ENCODE assay signal across 17 cellular contexts in genomic region chr11:60165538-60165937, GRCh38. TPM values are rescaled to one million over a fixed set of nuclear protein-coding genes. Genes with fewer than 3 reads are reported as not detected.
DNase-seq lines count a peak whose midpoint lies in the region; ATAC-seq and TF ChIP-seq lines count a peak whose summit lies in the region.
"Had no signal": no experiment of that assay in that cellular context is flagged by ENCODE, and none has a peak within 500 bp of the region (broad histone marks: within the 10 kb centered on the region; RNA-seq: fewer than 3 reads in every experiment).

No MANE protein-coding gene starts in this region.

- H3K4me1 ChIP-seq in breast epithelium (no peaks in the 10 kb centered on the region), foreskin keratinocyte (no peaks in the 10 kb centered on the region)

- intact Hi-C loops in MCF 10A (cut with micrococcal nuclease) = loop anchor here (10.0 kb wide), 1 partner anchor 411 kb away; the partner anchor contains the start of gene STX3
- intact Hi-C loops in breast epithelium (cut with DNase I; ENCODE audit: low total_unique reads) = no loop called here
- intact Hi-C loops in Right ventricle myocardium inferior (cut with DNase I) = no loop called here

- H3K4me1 Mint-ChIP-seq in MCF 10A (ENCODE audit: insufficient read depth, unreplicated experiment) = peaks cover 21% of the 10 kb centered on the region

- H3K4me3 ChIP-seq in breast epithelium (no peak overlapping the region), NB4 (ENCODE audit: low read depth, low read length) (no peak overlapping the region)
- H3K4me3 ChIP-seq: GM23248 had no signal

- H3K36me3 ChIP-seq in breast epithelium = no peaks in the 10 kb centered on the region

- H3K36me3 Mint-ChIP-seq in MCF 10A (ENCODE audit: insufficient read depth, unreplicated experiment) = peaks cover 5% of the 10 kb centered on the region

- ATAC-seq in Right ventricle myocardium inferior = no peak
- no peak for ATAC-seq in foreskin keratinocyte

- no TSS peak for BruUV-seq in MCF 10A (replicated peaks; lab: Mats Ljungman, UMichigan)

- TF ChIP-seq POLR2A in breast epithelium (IDR thresholded peaks at IDR 0.05) (no peak), NB4 (IDR thresholded peaks at IDR 0.05; ENCODE audit: extremely low read depth, insufficient read length) (no peak)

- H3K27ac ChIP-seq in breast epithelium = no peak overlapping the region
- H3K27ac ChIP-seq in foreskin keratinocyte = no peak overlapping the region
- H3K27ac ChIP-seq: GM23248 had no signal

- DNase-seq in MCF 10A (ENCODE audit: unreplicated experiment) = peak; percentile 23
- no peak for DNase-seq in breast epithelium (ENCODE audit: low spot score in 2 of 2)
- peak; percentile 23 for DNase-seq in NB4 (ENCODE audit: low read depth)
- peak; percentile 70 for DNase-seq in dermis blood vessel endothelial cell
- DNase-seq in Right ventricle myocardium inferior (ENCODE audit: missing footprints) = no peak
- no peak for DNase-seq in NCI-H1092 (lab: John Stamatoyannopoulos, UW)
- DNase-seq in foreskin keratinocyte = no peak
- DNase-seq: ACHN, AML-193, COR-L47, GM23248, NCI-H1105 treated with DMSO at 0.1 percent for 48 hours, NCI-H1694 treated with DMSO at 0.1 percent for 48 hours, NCI-H2107, NCI-H2227 treated with DMSO at 0.1 percent for 48 hours, NCI-H524 treated with DMSO at 0.1 percent for 48 hours, SIG-M5 had no signal

- POLR2A ChIA-PET in MCF 10A (lab: Yijun Ruan, JAX) = interaction anchor here (0.9 kb wide), 1 partner anchor 550 kb away, joined by 3 read pairs; no protein-coding TSS in a partner anchor

- H3K4me3 Mint-ChIP-seq in MCF 10A (ENCODE audit: unreplicated experiment) = no peak overlapping the region

- no peaks in the 10 kb centered on the region for H3K9me3 Mint-ChIP-seq in MCF 10A (ENCODE audit: unreplicated experiment)

- H3K27ac Mint-ChIP-seq in MCF 10A (ENCODE audit: low read depth, unreplicated experiment) = no peak overlapping the region

- TF ChIP-seq CTCF in MCF 10A (IDR thresholded peaks at IDR 0.05; ENCODE audit: unreplicated experiment) (no peak), breast epithelium (IDR thresholded peaks at IDR 0.05) (no peak), NB4 (IDR thresholded peaks at IDR 0.05; ENCODE audit: low read depth, low read length) (no peak), foreskin keratinocyte (conservative IDR thresholded peaks at IDR 0.05) (no peak)

- H3K27me3 ChIP-seq in breast epithelium (no peaks in the 10 kb centered on the region), foreskin keratinocyte (no peaks in the 10 kb centered on the region)

- H3K9me3 ChIP-seq in breast epithelium = peaks cover 0 to 22% of the 10 kb centered on the region in 2 donors

- no peaks in the 10 kb centered on the region for H3K27me3 Mint-ChIP-seq in MCF 10A (ENCODE audit: insufficient read depth, unreplicated experiment)

- CTCF ChIA-PET in MCF 10A (lab: Yijun Ruan, JAX) = interaction anchor here (0.7 to 1.2 kb wide), 2 partner anchors 28 to 100 kb away, joined by 3 to 5 read pairs; no protein-coding TSS in a partner anchor

RNA-seq across cellular contexts. Expression of gene MS4A6A, which starts 17.3 kb away (rescaled TPM):
- total RNA-seq in MCF 10A (2022) (not detected in 2 replicates), breast epithelium (100 to 1,000 TPM in 1 of 3 donors, 10 to 100 TPM in 2; 35.1 to 341 (median 68.9) TPM), dermis blood vessel endothelial cell (1.3 and 6.0 TPM in 2 replicates), Right ventricle myocardium inferior (64.0 TPM), foreskin keratinocyte (not detected in 2 replicates)
- not detected in 2 replicates for polyA plus RNA-seq in foreskin keratinocyte
- total RNA-seq: GM23248 had no signal
- polyA plus RNA-seq: GM23248 had no signal

Comparison
In these comparisons a context has a peak if more than half of its experiments do, and no peak if none do; other contexts are left out.
1. DNase-seq: peak in MCF 10A (single experiment), NB4 (single experiment) and dermis blood vessel endothelial cell (single experiment); none in breast epithelium (0 of 2), Right ventricle myocardium inferior (single experiment), NCI-H1092 (single experiment) and foreskin keratinocyte (0 of 2).